In the genomic region with DNA sequence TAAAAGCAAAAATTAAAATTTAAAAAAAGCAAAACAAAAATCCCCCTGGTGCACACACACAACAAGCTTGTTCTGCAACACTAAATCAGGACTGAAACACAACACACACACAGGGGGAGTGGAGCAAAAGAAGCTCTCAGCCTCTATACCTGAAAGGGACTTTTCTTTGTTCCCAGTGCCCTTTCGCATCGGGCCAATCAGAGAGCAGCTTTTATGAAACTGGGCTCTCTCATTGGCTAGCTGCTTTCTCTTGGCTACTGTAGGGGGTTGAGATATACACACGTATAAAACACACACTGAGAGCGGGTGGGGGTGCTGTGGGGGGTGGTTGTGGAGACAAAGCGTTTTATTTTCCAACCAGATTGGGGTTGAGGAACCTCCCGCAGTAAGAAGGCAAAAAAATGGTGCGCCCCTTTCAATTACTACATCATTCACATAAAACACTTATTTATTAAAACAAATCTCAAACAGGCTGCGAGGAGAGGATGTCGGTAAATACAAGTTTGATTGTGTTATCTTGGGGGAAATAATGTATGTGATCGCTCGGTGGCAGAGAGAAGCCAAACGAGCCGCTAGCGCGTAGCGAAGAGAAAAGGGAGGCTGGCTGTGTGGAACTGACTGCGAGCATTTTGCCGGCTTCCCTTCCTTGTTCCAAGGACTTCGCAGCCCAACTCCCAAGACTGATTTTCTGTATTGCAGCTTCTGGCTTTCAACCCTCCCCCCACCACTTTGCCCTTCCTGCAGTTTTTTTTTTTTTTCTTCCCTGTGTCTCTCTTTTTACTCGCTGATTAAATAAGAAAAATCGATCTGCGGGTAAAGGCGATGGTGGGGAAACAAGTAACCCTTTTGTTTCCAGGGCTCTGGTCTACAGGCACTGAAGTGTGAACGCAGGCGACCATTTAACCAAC, we compare ENCODE assay signal across 8 cellular contexts. TPM values are rescaled to one million over a fixed set of nuclear protein-coding genes. Genes with fewer than 3 reads are reported as not detected.
DNase-seq lines count a peak whose midpoint lies in the region; ATAC-seq and TF ChIP-seq lines count a peak whose summit lies in the region.

No MANE protein-coding gene starts in this region.

- peaks cover 2% of the 10 kb centered on the region for H3K9me3 Mint-ChIP-seq in activated CD4-positive, alpha-beta T cell treated with anti-CD3 and anti-CD28 coated beads for 36 hours (ENCODE audit: low read depth)
- H3K9me3 Mint-ChIP-seq in dendritic cell treated with granulocyte-macrophage colony-stimulating factor and Interleukin-4, amounts not matched to agents 40 ng/mL and 50 ng/mL, for 4 days: no peaks in the 10 kb centered on the region
- H3K9me3 Mint-ChIP-seq in stimulated activated memory B cell treated with anti-CD40 and anti-IgM and Interleukin-4, amounts not matched to agents 10 μg/mL and 1 μg/mL and 100 μg/mL, for 72 hours: no peaks in the 10 kb centered on the region

- H3K4me1 Mint-ChIP-seq in activated CD4-positive, alpha-beta T cell treated with anti-CD3 and anti-CD28 coated beads for 36 hours: peaks cover 32% of the 10 kb centered on the region
- H3K4me1 Mint-ChIP-seq in dendritic cell treated with granulocyte-macrophage colony-stimulating factor and Interleukin-4, amounts not matched to agents 40 ng/mL and 50 ng/mL, for 4 days (ENCODE audit: low read depth): peaks cover 40% of the 10 kb centered on the region
- H3K4me1 Mint-ChIP-seq in stimulated activated memory B cell treated with anti-CD40 and anti-IgM and Interleukin-4, amounts not matched to agents 10 μg/mL and 1 μg/mL and 100 μg/mL, for 72 hours: peaks cover 39% of the 10 kb centered on the region

- DNase-seq in activated CD4-positive, alpha-beta T cell treated with anti-CD3 and anti-CD28 coated beads for 36 hours: peak; percentile 43
- DNase-seq in activated CD4-positive, alpha-beta T cell treated with anti-CD3 and anti-CD28 coated beads, Interleukin-2, amount 50 U/mL, for 4 hours: no peak
- DNase-seq in H4 (ENCODE audit: low spot score) (peak; percentile 97), RPMI7951 (ENCODE audit: low read depth) (peak; percentile 93), kidney glomerular epithelial cell (lab: John Stamatoyannopoulos, UW) (peak; percentile 98)

- no peaks in the 10 kb centered on the region for H3K79me2 ChIP-seq in KMS-11 (ENCODE audit: insufficient read depth, low read depth)

- peaks cover 3% of the 10 kb centered on the region for H3K4me1 ChIP-seq in KMS-11 (ENCODE audit: low read depth, poor library complexity, severe bottlenecking)

- no peaks in the 10 kb centered on the region for H4K20me1 ChIP-seq in KMS-11 (ENCODE audit: insufficient read depth)

- H3K36me3 ChIP-seq in KMS-11 (ENCODE audit: insufficient read depth): no peaks in the 10 kb centered on the region

- peak overlapping the region; percentile 76 for H3K4me2 ChIP-seq in KMS-11

- POLR2A ChIA-PET in activated CD4-positive, alpha-beta T cell treated with anti-CD3 and anti-CD28 coated beads for 36 hours (lab: Charles Lee): no interaction called here

- H3K4me3 ChIP-seq in KMS-11 (IDR thresholded peaks at IDR 0.05; ENCODE audit: insufficient read depth, low read depth, low read length): no peak overlapping the region

- no peak overlapping the region for H3K27ac ChIP-seq in KMS-11

- peaks cover 45% of the 10 kb centered on the region for H3K27me3 Mint-ChIP-seq in activated CD4-positive, alpha-beta T cell treated with anti-CD3 and anti-CD28 coated beads for 36 hours
- H3K27me3 Mint-ChIP-seq in dendritic cell treated with granulocyte-macrophage colony-stimulating factor and Interleukin-4, amounts not matched to agents 40 ng/mL and 50 ng/mL, for 4 days: peaks cover 36% of the 10 kb centered on the region
- H3K27me3 Mint-ChIP-seq in stimulated activated memory B cell treated with anti-CD40 and anti-IgM and Interleukin-4, amounts not matched to agents 10 μg/mL and 1 μg/mL and 100 μg/mL, for 72 hours: no peaks in the 10 kb centered on the region

- no peaks in the 10 kb centered on the region for H3K27me3 ChIP-seq in KMS-11 (ENCODE audit: insufficient read depth, low read depth)

- no peak overlapping the region for H3K9ac ChIP-seq in KMS-11

- H3K4me3 Mint-ChIP-seq in activated CD4-positive, alpha-beta T cell treated with anti-CD3 and anti-CD28 coated beads for 36 hours: peak overlapping the region; percentile 63
- peak overlapping the region; percentile 74 for H3K4me3 Mint-ChIP-seq in dendritic cell treated with granulocyte-macrophage colony-stimulating factor and Interleukin-4, amounts not matched to agents 40 ng/mL and 50 ng/mL, for 4 days
- H3K4me3 Mint-ChIP-seq in stimulated activated memory B cell treated with anti-CD40 and anti-IgM and Interleukin-4, amounts not matched to agents 10 μg/mL and 1 μg/mL and 100 μg/mL, for 72 hours: no peak overlapping the region

- TF ChIP-seq CTCF in KMS-11 (conservative IDR thresholded peaks at IDR 0.05; ENCODE audit: low read depth, low read length): no peak

- intact Hi-C loops in activated CD4-positive, alpha-beta T cell treated with anti-CD3 and anti-CD28 coated beads for 36 hours (cut with DNase I, micrococcal nuclease): loop anchor here in 1 of 2 experiments (5.0 kb wide), 1 partner anchor 167 kb away; no protein-coding TSS in a partner anchor
- intact Hi-C loops in dendritic cell treated with granulocyte-macrophage colony-stimulating factor and Interleukin-4, amounts not matched to agents 40 ng/mL and 50 ng/mL, for 4 days (cut with micrococcal nuclease): loop anchor here (2.0 kb wide), 1 partner anchor 100 kb away; no protein-coding TSS in a partner anchor

- no peak overlapping the region for H3K27ac Mint-ChIP-seq in activated CD4-positive, alpha-beta T cell treated with anti-CD3 and anti-CD28 coated beads for 36 hours
- no peak overlapping the region for H3K27ac Mint-ChIP-seq in dendritic cell treated with granulocyte-macrophage colony-stimulating factor and Interleukin-4, amounts not matched to agents 40 ng/mL and 50 ng/mL, for 4 days
- H3K27ac Mint-ChIP-seq in stimulated activated memory B cell treated with anti-CD40 and anti-IgM and Interleukin-4, amounts not matched to agents 10 μg/mL and 1 μg/mL and 100 μg/mL, for 72 hours: no peak overlapping the region

- no peaks in the 10 kb centered on the region for H3K36me3 Mint-ChIP-seq in activated CD4-positive, alpha-beta T cell treated with anti-CD3 and anti-CD28 coated beads for 36 hours (ENCODE audit: low read depth)
- H3K36me3 Mint-ChIP-seq in dendritic cell treated with granulocyte-macrophage colony-stimulating factor and Interleukin-4, amounts not matched to agents 40 ng/mL and 50 ng/mL, for 4 days (ENCODE audit: low read depth): no peaks in the 10 kb centered on the region
- H3K36me3 Mint-ChIP-seq in stimulated activated memory B cell treated with anti-CD40 and anti-IgM and Interleukin-4, amounts not matched to agents 10 μg/mL and 1 μg/mL and 100 μg/mL, for 72 hours: no peaks in the 10 kb centered on the region

- H2AFZ ChIP-seq in KMS-11 (ENCODE audit: low read depth): peak overlapping the region; percentile 69; the same call in 1 of the 2 replicates

- CTCF ChIA-PET in activated CD4-positive, alpha-beta T cell treated with anti-CD3 and anti-CD28 coated beads for 36 hours (lab: Charles Lee): no interaction called here

- peak; percentile 90 for ATAC-seq in activated CD4-positive, alpha-beta T cell treated with anti-CD3 and anti-CD28 coated beads for 36 hours
- peak; percentile 92 for ATAC-seq in stimulated activated memory B cell treated with anti-CD40 and anti-IgM and Interleukin-4, amounts not matched to agents 10 μg/mL and 1 μg/mL and 100 μg/mL, for 72 hours

RNA-seq across cellular contexts. Expression of a gene that starts 2.5 kb away (rescaled TPM):
- not detected for total RNA-seq in activated CD4-positive, alpha-beta T cell treated with anti-CD3 and anti-CD28 coated beads for 36 hours
- 20.8 and 28.0 TPM in 2 replicates for total RNA-seq in H4 (2014; rRNA removed; shearing (Covaris generic))
- 15.9 TPM in 2 replicates for total RNA-seq in RPMI7951 (2014; rRNA removed; shearing (Covaris generic))

Comparison
In these comparisons a context has a peak if more than half of its experiments do, and no peak if none do; other contexts are left out.
1. DNase-seq: peak in activated CD4-positive, alpha-beta T cell treated with anti-CD3 and anti-CD28 coated beads for 36 hours (single experiment), H4 (single experiment), RPMI7951 (single experiment) and kidney glomerular epithelial cell (single experiment); none in activated CD4-positive, alpha-beta T cell treated with anti-CD3 and anti-CD28 coated beads, Interleukin-2, amount 50 U/mL, for 4 hours (0 of 2).
2. RNA of a gene that starts 2.5 kb away (total RNA-seq): 20.8 to 28.0 TPM in H4 and 15.9 TPM in RPMI7951; not detected in activated CD4-positive, alpha-beta T cell treated with anti-CD3 and anti-CD28 coated beads for 36 hours; every median in the first group is over 10 times any median in the second.